Comparison of ENCODE assay signal across 1 cellular context in the genomic region with DNA sequence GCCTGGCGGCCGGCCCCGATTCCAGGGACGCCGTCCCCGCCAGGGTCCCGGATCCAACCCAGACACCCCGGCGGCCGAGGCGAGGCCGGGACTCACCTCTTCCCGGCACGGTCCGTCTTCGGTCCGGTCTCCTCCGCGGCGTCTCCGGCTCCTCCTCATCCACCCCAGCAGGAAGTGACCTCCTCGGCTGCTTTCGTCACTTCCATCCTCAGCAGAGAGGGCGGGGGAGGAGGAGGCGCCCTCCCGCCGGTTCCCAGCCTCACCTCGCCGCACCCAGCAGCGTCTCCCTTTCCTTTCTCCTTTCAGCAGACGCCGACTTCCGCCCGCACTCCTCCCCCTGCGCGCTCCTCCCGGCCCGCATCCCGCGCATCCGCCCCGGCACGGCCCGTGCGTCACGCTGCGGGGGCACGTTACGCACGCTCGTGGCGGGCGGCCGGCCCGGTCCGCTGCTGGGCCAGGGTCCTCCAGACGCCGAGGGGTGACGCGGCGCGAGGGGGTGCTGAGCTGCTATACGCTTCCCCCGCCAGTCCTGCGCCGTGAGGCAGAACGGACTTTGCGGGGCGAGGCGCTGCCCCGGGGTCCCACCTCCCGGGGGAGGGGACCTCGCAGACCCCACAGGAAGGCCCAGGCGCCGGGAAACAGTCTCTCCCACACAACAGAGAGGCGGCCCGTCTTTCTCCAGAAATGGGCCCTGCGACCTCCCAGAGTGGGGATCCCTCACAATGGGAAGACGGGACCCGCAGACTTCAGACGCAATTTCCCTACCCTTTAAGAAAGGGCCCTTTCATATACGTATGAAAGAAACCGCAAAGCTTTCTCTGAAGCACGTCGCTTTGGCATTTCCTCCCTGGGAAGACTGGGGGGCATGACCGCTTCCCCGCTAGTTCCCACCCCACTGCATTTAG.
TF ChIP-seq lines count a peak whose summit lies in the region.

A gene (minus strand): TSS at position 176 of the 905 bp plus-strand sequence. CDS start 2,043 bp downstream, outside the sequence.

TF ChIP-seq in GM12878, 131 proteins besides CTCF, POLR2A, EP300 and RAD21 (continued from another document):
- TF ChIP-seq, protein P1, sequence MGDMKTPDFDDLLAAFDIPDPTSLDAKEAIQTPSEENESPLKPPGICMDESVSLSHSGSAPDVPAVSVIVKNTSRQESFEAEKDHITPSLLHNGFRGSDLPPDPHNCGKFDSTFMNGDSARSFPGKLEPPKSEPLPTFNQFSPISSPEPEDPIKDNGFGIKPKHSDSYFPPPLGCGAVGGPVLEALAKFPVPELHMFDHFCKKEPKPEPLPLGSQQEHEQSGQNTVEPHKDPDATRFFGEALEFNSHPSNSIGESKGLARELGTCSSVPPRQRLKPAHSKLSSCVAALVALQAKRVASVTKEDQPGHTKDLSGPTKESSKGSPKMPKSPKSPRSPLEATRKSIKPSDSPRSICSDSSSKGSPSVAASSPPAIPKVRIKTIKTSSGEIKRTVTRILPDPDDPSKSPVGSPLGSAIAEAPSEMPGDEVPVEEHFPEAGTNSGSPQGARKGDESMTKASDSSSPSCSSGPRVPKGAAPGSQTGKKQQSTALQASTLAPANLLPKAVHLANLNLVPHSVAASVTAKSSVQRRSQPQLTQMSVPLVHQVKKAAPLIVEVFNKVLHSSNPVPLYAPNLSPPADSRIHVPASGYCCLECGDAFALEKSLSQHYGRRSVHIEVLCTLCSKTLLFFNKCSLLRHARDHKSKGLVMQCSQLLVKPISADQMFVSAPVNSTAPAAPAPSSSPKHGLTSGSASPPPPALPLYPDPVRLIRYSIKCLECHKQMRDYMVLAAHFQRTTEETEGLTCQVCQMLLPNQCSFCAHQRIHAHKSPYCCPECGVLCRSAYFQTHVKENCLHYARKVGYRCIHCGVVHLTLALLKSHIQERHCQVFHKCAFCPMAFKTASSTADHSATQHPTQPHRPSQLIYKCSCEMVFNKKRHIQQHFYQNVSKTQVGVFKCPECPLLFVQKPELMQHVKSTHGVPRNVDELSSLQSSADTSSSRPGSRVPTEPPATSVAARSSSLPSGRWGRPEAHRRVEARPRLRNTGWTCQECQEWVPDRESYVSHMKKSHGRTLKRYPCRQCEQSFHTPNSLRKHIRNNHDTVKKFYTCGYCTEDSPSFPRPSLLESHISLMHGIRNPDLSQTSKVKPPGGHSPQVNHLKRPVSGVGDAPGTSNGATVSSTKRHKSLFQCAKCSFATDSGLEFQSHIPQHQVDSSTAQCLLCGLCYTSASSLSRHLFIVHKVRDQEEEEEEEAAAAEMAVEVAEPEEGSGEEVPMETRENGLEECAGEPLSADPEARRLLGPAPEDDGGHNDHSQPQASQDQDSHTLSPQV (IDR thresholded peaks at IDR 0.05), result peak; percentile 81
- TF ChIP-seq NRF1 (conservative IDR thresholded peaks at IDR 0.05; ENCODE audit: low read depth, low read length), result no peak; the same call in 1 of the 2 replicates
- TF ChIP-seq MTA2 (IDR thresholded peaks at IDR 0.05; ENCODE audit: low read depth), result peak; percentile 31; the same call in 1 of the 2 replicates
- TF ChIP-seq SREBF2 (IDR thresholded peaks at IDR 0.05; ENCODE audit: low read length), result no peak
